ENCODE assay signal across 17 cellular contexts in the genomic region with DNA sequence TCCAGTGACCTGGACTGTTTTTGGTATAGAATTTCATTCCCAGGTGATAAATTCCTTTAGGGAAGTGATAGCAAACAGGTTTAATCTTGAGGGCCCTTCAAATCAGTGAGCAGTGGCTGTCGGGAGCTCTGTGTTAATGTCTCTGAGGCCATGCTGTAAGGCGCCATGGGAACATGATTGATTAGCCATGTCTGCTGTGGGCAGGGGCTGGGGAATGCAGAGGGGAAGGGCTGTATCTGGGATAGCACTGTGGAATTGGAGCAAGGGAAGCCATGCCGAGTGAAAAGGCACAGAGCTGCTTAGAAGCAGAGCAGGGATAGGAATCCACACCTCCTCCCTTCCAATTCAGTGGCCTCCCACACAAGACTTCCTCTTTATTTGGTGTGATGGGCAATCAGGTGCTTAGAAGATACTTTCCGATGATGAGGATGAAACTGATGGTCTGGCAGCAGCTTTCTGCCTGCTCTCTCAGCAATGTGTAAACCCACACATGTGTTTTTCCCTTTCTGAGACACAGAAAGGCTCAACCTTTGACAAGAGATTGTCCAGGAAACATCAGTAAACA.
A peak's percentile ranks its signal among the peaks of the same experiment; 100 is the strongest.
DNase-seq lines count a peak whose midpoint lies in the region; ATAC-seq and TF ChIP-seq lines count a peak whose summit lies in the region.
"Had no signal": no experiment of that assay in that cellular context is flagged by ENCODE, and none has a peak within 500 bp of the region (broad histone marks: within the 10 kb centered on the region; RNA-seq: fewer than 3 reads in every experiment).

No MANE protein-coding gene starts in this region.

- H3K36me3 ChIP-seq in PC-3 (ENCODE audit: low read depth, low read length) (no peaks in the 10 kb centered on the region), neural progenitor cell (no peaks in the 10 kb centered on the region)
- H3K36me3 ChIP-seq: Peyer's patch had no signal

- H3K27me3 ChIP-seq in PC-3 (ENCODE audit: low read length) (no peaks in the 10 kb centered on the region), neural progenitor cell (no peaks in the 10 kb centered on the region)
- H3K27me3 ChIP-seq: Peyer's patch had no signal

- H3K4me1 ChIP-seq in PC-3 (ENCODE audit: insufficient read depth, low read length): peaks cover 59% of the 10 kb centered on the region
- H3K4me1 ChIP-seq in neural progenitor cell: no peaks in the 10 kb centered on the region
- H3K4me1 ChIP-seq: Peyer's patch had no signal

- no peaks in the 10 kb centered on the region for H3K9me2 ChIP-seq in PC-3 (replicated peaks; ENCODE audit: low read length)
- H3K9me2 ChIP-seq: SK-N-SH had no signal

- H3K9me3 ChIP-seq in PC-3 (ENCODE audit: low read length): no peaks in the 10 kb centered on the region
- no peaks in the 10 kb centered on the region for H3K9me3 ChIP-seq in neural progenitor cell (ENCODE audit: low read depth)
- H3K9me3 ChIP-seq: Peyer's patch, SK-N-SH had no signal

- H4K20me1 ChIP-seq in PC-3 (ENCODE audit: low read length): no peaks in the 10 kb centered on the region
- H4K20me1 ChIP-seq in neural progenitor cell (ENCODE audit: low read depth): no peaks in the 10 kb centered on the region

- ATAC-seq in PC-3 (no peak), HG03095 (IDR thresholded peaks at IDR 0.05; ENCODE audit: unreplicated experiment) (no peak)
- ATAC-seq: Right ventricle myocardium inferior had no signal

- peaks cover 2% of the 10 kb centered on the region for H3K9me3 Mint-ChIP-seq in neural progenitor cell

- H3K9ac ChIP-seq in PC-3 (ENCODE audit: low read length) (peak overlapping the region; percentile 83), neural progenitor cell (no peak overlapping the region)
- H3K9ac ChIP-seq: SK-N-SH had no signal

- POLR2A ChIA-PET in PC-3 (lab: Charles Lee; ENCODE audit: unreplicated experiment): interaction anchor here (0.6 kb wide), 1 partner anchor 338 kb away, joined by 11 read pairs; no protein-coding TSS in a partner anchor

- CTCF ChIA-PET in PC-3 (lab: Charles Lee): no interaction called here

- intact Hi-C loops in PC-3 (cut with micrococcal nuclease): loop anchor here (2.0 to 10.0 kb wide), 3 partner anchors 17 to 869 kb away; partner anchors contain the start of gene PRKACB

- H2AFZ ChIP-seq in PC-3 (ENCODE audit: low read length) (no peak overlapping the region), neural progenitor cell (replicated peaks) (peak overlapping the region; percentile 8)

- H3K4me3 ChIP-seq in PC-3 (ENCODE audit: low read length) (no peak overlapping the region), neural progenitor cell (no peak overlapping the region)
- H3K4me3 ChIP-seq: Peyer's patch had no signal

- no peaks in the 10 kb centered on the region for H3K36me3 Mint-ChIP-seq in neural progenitor cell

- peaks cover 3% of the 10 kb centered on the region for H3K27me3 Mint-ChIP-seq in neural progenitor cell (ENCODE audit: insufficient read depth, low read depth)

- H3K4me3 Mint-ChIP-seq in neural progenitor cell: peak overlapping the region; percentile 48

- H3K27ac Mint-ChIP-seq in neural progenitor cell: no peak overlapping the region

- TF ChIP-seq CTCF in 22Rv1 (IDR thresholded peaks at IDR 0.05) (no peak), PC-3 (conservative IDR thresholded peaks at IDR 0.05; ENCODE audit: low read depth, low read length) (no peak), neural progenitor cell (IDR thresholded peaks at IDR 0.05) (no peak)

- peaks cover 12% of the 10 kb centered on the region for H3K4me1 Mint-ChIP-seq in neural progenitor cell

- no TSS peak for BruUV-seq in PC-3 (replicated peaks; lab: Mats Ljungman, UMichigan)

- H3K4me2 ChIP-seq in PC-3 (ENCODE audit: low read length) (peak overlapping the region; percentile 70), neural progenitor cell (no peak overlapping the region)
- H3K4me2 ChIP-seq: SK-N-SH had no signal

- DNase-seq in PC-3 (no peak), epithelial cell of prostate (ENCODE audit: low read depth, low spot score) (no peak), neural progenitor cell (ENCODE audit: low spot score) (no peak), putamen (ENCODE audit: low spot score) (no peak), NCI-H226 (no peak), NCI-H524 treated with DMSO at 0.1 percent for 48 hours (lab: John Stamatoyannopoulos, UW) (no peak)
- DNase-seq: DMS 273 treated with DMSO at 0.1 percent for 48 hours, Kasumi-1, MM.1S, NCI-H1105 treated with DMSO at 0.1 percent for 48 hours, NCI-H187 treated with DMSO at 0.1 percent for 48 hours, NCI-H2171 treated with DMSO at 0.1 percent for 48 hours, Peyer's patch, SK-N-SH had no signal

- no peaks in the 10 kb centered on the region for H3K79me2 ChIP-seq in PC-3 (ENCODE audit: low read length)
- H3K79me2 ChIP-seq in neural progenitor cell (ENCODE audit: low read depth): no peaks in the 10 kb centered on the region

- peaks cover 14% of the 10 kb centered on the region for H3F3A ChIP-seq in PC-3 (ENCODE audit: low read length, unreplicated experiment)
- H3F3A ChIP-seq in neural progenitor cell (ENCODE audit: low read depth): no peaks in the 10 kb centered on the region

- H3K27ac ChIP-seq in 22Rv1 (peak overlapping the region; percentile 53), PC-3 (ENCODE audit: low read length) (peak overlapping the region; percentile 99), epithelial cell of prostate (peak overlapping the region; percentile 65), neural progenitor cell (no peak overlapping the region)
- H3K27ac ChIP-seq: Peyer's patch had no signal
